8 cellular contexts compared by ENCODE assay signal in genomic region chr1:21439345-21439720, GRCh38. TPM values are rescaled to one million over a fixed set of nuclear protein-coding genes. Genes with fewer than 3 reads are reported as not detected.
DNase-seq lines count a peak whose midpoint lies in the region; ATAC-seq and TF ChIP-seq lines count a peak whose summit lies in the region.

No MANE protein-coding gene starts in this region.

- peaks cover 13% of the 10 kb centered on the region for H3K4me1 Mint-ChIP-seq in activated CD8-positive, alpha-beta T cell treated with anti-CD3 and anti-CD28 coated beads for 36 hours (ENCODE audit: low read depth)

- no peak for TF ChIP-seq POLR2A in spleen (IDR thresholded peaks at IDR 0.05)

- H3K27me3 ChIP-seq in iPS DF 6.9 (ENCODE audit: control insufficient read depth, insufficient read depth, low read length) (peaks cover 4% of the 10 kb centered on the region; the same call in 1 of the 2 replicates), spleen (replicated peaks in 1 of 7) (peaks cover 0 to 32% (median 11%) of the 10 kb centered on the region in 7 donors)

- no peaks in the 10 kb centered on the region for H3K9me3 ChIP-seq in HEK293 (ENCODE audit: control insufficient read depth, insufficient read depth, low read depth, low read length)
- no peaks in the 10 kb centered on the region for H3K9me3 ChIP-seq in iPS DF 6.9 (ENCODE audit: control insufficient read depth, insufficient read depth, low read length)
- no peaks in the 10 kb centered on the region for H3K9me3 ChIP-seq in spleen

- CTCF ChIA-PET in HEK293 (lab: Yijun Ruan, JAX): interaction anchor here (0.6 kb wide), 1 partner anchor 1489 kb away, joined by 4 read pairs; no protein-coding TSS in a partner anchor
- CTCF ChIA-PET in activated CD8-positive, alpha-beta T cell treated with anti-CD3 and anti-CD28 coated beads for 36 hours (lab: Charles Lee): no interaction called here
- CTCF ChIA-PET in RWPE1 (lab: Yijun Ruan, JAX): interaction anchor here (0.6 kb wide), 1 partner anchor 870 kb away, joined by 3 read pairs; no protein-coding TSS in a partner anchor
- CTCF ChIA-PET in GM10248 (lab: Yijun Ruan, JAX): no interaction called here

- peak overlapping the region; percentile 83 for H3K27ac Mint-ChIP-seq in activated CD8-positive, alpha-beta T cell treated with anti-CD3 and anti-CD28 coated beads for 36 hours

- no peaks in the 10 kb centered on the region for H3K36me3 Mint-ChIP-seq in activated CD8-positive, alpha-beta T cell treated with anti-CD3 and anti-CD28 coated beads for 36 hours (ENCODE audit: low read depth)

- TF ChIP-seq CTCF in HEK293 (tag by site-specific recombination; IDR thresholded peaks at IDR 0.05): no peak
- no peak for TF ChIP-seq CTCF in activated CD8-positive, alpha-beta T cell treated with anti-CD3 and anti-CD28 coated beads for 36 hours (IDR thresholded peaks at IDR 0.05)
- no peak for TF ChIP-seq CTCF in spleen (IDR thresholded peaks at IDR 0.05 in 8 of 11, conservative IDR thresholded peaks at IDR 0.05 in 3 of 11)
- TF ChIP-seq CTCF in RWPE1 (conservative IDR thresholded peaks at IDR 0.05; ENCODE audit: low read depth): no peak
- TF ChIP-seq CTCF in GM10248 (IDR thresholded peaks at IDR 0.05; ENCODE audit: control extremely low read depth, extremely low read depth, low read depth, missing control alignments): no peak

- H3K36me3 ChIP-seq in HEK293 (ENCODE audit: control insufficient read depth in 2 of 2, insufficient read depth in 1 of 2, low read length in 2 of 2) (no peaks in the 10 kb centered on the region; a peak in 1 of 3 replicates), iPS DF 6.9 (ENCODE audit: control insufficient read depth, insufficient read depth, low read length) (no peaks in the 10 kb centered on the region), spleen (no peaks in the 10 kb centered on the region)

- peak overlapping the region; percentile 78 for H3K4me3 Mint-ChIP-seq in activated CD8-positive, alpha-beta T cell treated with anti-CD3 and anti-CD28 coated beads for 36 hours

- intact Hi-C loops in activated CD8-positive, alpha-beta T cell treated with anti-CD3 and anti-CD28 coated beads for 36 hours (cut with micrococcal nuclease): no loop called here
- intact Hi-C loops in spleen (cut with DNase I; ENCODE audit: low total_unique reads) (no loop called here), left colon (cut with DNase I, micrococcal nuclease) (no loop called here)

- H3K4me3 ChIP-seq in HEK293 (ENCODE audit: low read depth, low read length): peak overlapping the region; percentile 67
- H3K4me3 ChIP-seq in iPS DF 6.9 (ENCODE audit: low read length): peak overlapping the region; percentile 45; the same call in 1 of the 2 replicates
- peak overlapping the region; percentile 52 to 92 (median 69) for H3K4me3 ChIP-seq in spleen

- no peaks in the 10 kb centered on the region for H3K9me3 Mint-ChIP-seq in activated CD8-positive, alpha-beta T cell treated with anti-CD3 and anti-CD28 coated beads for 36 hours

- DNase-seq in activated CD8-positive, alpha-beta T cell treated with anti-CD3 and anti-CD28 coated beads for 36 hours: no peak
- DNase-seq in iPS DF 6.9 (ENCODE audit: low read depth, low spot score): no peak
- DNase-seq in spleen: no peak
- no peak for DNase-seq in RWPE1 (ENCODE audit: low spot score)
- DNase-seq in NCI-H1105 (lab: John Stamatoyannopoulos, UW): no peak
- DNase-seq in GM10248 (ENCODE audit: extremely low spot score): no peak
- DNase-seq in left colon: no peak

- H3K4me1 ChIP-seq in HEK293 (ENCODE audit: control insufficient read depth, insufficient read depth, low read length) (0 out of 2 replicates have a peak, but pooled peaks cover 3% of the 10 kb centered on the region), iPS DF 6.9 (ENCODE audit: control insufficient read depth, insufficient read depth, low read length) (no peaks in the 10 kb centered on the region), spleen (peaks cover 6 to 30% (median 19%) of the 10 kb centered on the region in 6 donors)

- H3K27ac ChIP-seq in HEK293 (ENCODE audit: extremely low read depth, low read depth, low read length) (peak overlapping the region; percentile 71), iPS DF 6.9 (ENCODE audit: low read length) (no peak overlapping the region), spleen (peak overlapping the region in 6 of 8 donors; percentile 48 to 82 (median 66)), RWPE1 (no peak overlapping the region)

- WGBS in iPS DF 6.9 (ENCODE audit: insufficient coverage, insufficient read length): no CpG with 5 or more reads among the region's 7 CpGs
- WGBS in spleen, 5 donors: 33 to 45% (median 35%) methylated on average over 7 of the region's 7 CpGs

- ATAC-seq in activated CD8-positive, alpha-beta T cell treated with anti-CD3 and anti-CD28 coated beads for 36 hours: no peak
- no peak for ATAC-seq in left colon

- POLR2A ChIA-PET in HEK293 (lab: Yijun Ruan, JAX): no interaction called here
- POLR2A ChIA-PET in activated CD8-positive, alpha-beta T cell treated with anti-CD3 and anti-CD28 coated beads for 36 hours (lab: Charles Lee): no interaction called here
- POLR2A ChIA-PET in RWPE1 (lab: Yijun Ruan, JAX; ENCODE audit: low non-redundant PET): no interaction called here
- POLR2A ChIA-PET in GM10248 (lab: Yijun Ruan, JAX): no interaction called here

- peaks cover 6% of the 10 kb centered on the region for H3K27me3 Mint-ChIP-seq in activated CD8-positive, alpha-beta T cell treated with anti-CD3 and anti-CD28 coated beads for 36 hours

TF ChIP-seq in HEK293, 187 proteins besides CTCF, POLR2A, EP300 and RAD21:
- TF ChIP-seq ZNF335 (tag by site-specific recombination; conservative IDR thresholded peaks at IDR 0.05) (peak; percentile 94), ZNF362 (tag by site-specific recombination; IDR thresholded peaks at IDR 0.05) (peak; percentile 49; the same call in 1 of the 2 replicates), ZNF426 (tag by site-specific recombination; IDR thresholded peaks at IDR 0.05) (no peak)

RNA-seq across cellular contexts. Expression of gene NBPF3, which starts 0.6 kb away (rescaled TPM):
- 1 to 10 TPM; 7.9 to 9.4 TPM for total RNA-seq in activated CD8-positive, alpha-beta T cell treated with anti-CD3 and anti-CD28 coated beads for 36 hours
- total RNA-seq in spleen: 10 to 100 TPM in 3 of 7 donors, 1 to 10 TPM in 4; 4.5 to 18.6 (median 10.0) TPM
- 1 to 10 TPM in 2 of 3 donors, under 1 TPM in 1; 0.49 to 2.0 (median 1.3) TPM for polyA plus RNA-seq in spleen
- 1 to 10 TPM; 4.4 to 9.5 TPM for total RNA-seq in left colon

Comparison
In these comparisons a context has a peak if more than half of its experiments do, and no peak if none do; other contexts are left out.
1. H3K27ac ChIP-seq: peak in HEK293 (single experiment) and spleen (6 of 8); none in iPS DF 6.9 (single experiment) and RWPE1 (single experiment).
2. CTCF ChIA-PET loops: an anchor here in HEK293 (0.6 kb wide) and RWPE1 (0.6 kb wide); none called in activated CD8-positive, alpha-beta T cell treated with anti-CD3 and anti-CD28 coated beads for 36 hours and GM10248.
3. Peak in every context shown above with its lines, with median percentiles within 50 percentile points of each other: H3K4me3 ChIP-seq.